8 cellular contexts compared by ENCODE assay signal in the genomic region with DNA sequence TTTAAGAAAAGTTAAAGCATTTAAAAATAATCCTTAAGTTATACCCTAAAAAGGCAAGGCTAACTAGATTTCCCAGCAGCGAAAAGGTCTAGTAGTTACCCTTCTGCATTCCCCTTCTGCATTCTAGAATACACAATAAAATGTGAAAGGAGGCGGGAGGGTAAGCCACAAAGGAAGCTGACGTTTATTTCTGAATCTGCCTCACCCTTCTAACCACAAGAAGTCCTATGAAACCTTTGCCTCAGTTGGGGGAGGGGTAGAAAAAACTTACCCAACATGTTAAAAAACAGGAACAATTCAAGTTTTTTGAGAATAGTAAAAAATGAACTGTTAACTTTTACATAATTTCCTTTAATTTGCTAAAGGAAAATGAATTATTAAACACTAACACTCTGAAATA. TPM values are rescaled to one million over a fixed set of nuclear protein-coding genes. Genes with fewer than 3 reads are reported as not detected.
DNase-seq lines count a peak whose midpoint lies in the region; ATAC-seq and TF ChIP-seq lines count a peak whose summit lies in the region.

No MANE protein-coding gene starts in this region.

- peak overlapping the region; percentile 53 to 100 for H3K4me3 Mint-ChIP-seq in effector memory CD8-positive, alpha-beta T cell
- peak overlapping the region; percentile 75 for H3K4me3 Mint-ChIP-seq in natural killer cell

- no peak overlapping the region for H3K27ac ChIP-seq in vagina

- DNase-seq in EL: peak; percentile 90
- peak; percentile 98 for DNase-seq in SKM-1 treated with dmso at 0.1 percent for 144 hours (lab: John Stamatoyannopoulos, UW; ENCODE audit: unreplicated experiment)
- DNase-seq in effector memory CD8-positive, alpha-beta T cell: peak; percentile 55 to 62 (median 56)
- DNase-seq in natural killer cell: no peak
- DNase-seq in NCI-H748 (lab: John Stamatoyannopoulos, UW; ENCODE audit: unreplicated experiment): no peak
- DNase-seq in vagina (ENCODE audit: extremely low spot score in 2 of 2): no peak

- no peaks in the 10 kb centered on the region for H3K4me1 ChIP-seq in vagina

- no peaks in the 10 kb centered on the region for H3K36me3 ChIP-seq in vagina

- intact Hi-C loops in natural killer cell (cut with micrococcal nuclease): loop anchor here (1.0 to 10.0 kb wide), 3 partner anchors 17 to 625 kb away; no protein-coding TSS in a partner anchor
- intact Hi-C loops in vagina (cut with DNase I): no loop called here

- H3K27ac Mint-ChIP-seq in effector memory CD8-positive, alpha-beta T cell: peak overlapping the region; percentile 95 to 100
- peak overlapping the region; percentile 86 to 95 for H3K27ac Mint-ChIP-seq in natural killer cell

- no peaks in the 10 kb centered on the region for H3K27me3 ChIP-seq in vagina

- no peak for TF ChIP-seq CTCF in natural killer cell (IDR thresholded peaks at IDR 0.05)
- no peak for TF ChIP-seq CTCF in vagina (IDR thresholded peaks at IDR 0.05)

- no peaks in the 10 kb centered on the region for H3K9me3 ChIP-seq in vagina

- TF ChIP-seq POLR2A in vagina (IDR thresholded peaks at IDR 0.05): no peak

- no peaks in the 10 kb centered on the region for H3K27me3 Mint-ChIP-seq in effector memory CD8-positive, alpha-beta T cell
- H3K27me3 Mint-ChIP-seq in natural killer cell (ENCODE audit: low read depth in 2 of 2): no peaks in the 10 kb centered on the region

- peaks cover 36 to 66% of the 10 kb centered on the region in 2 donors for H3K4me1 Mint-ChIP-seq in effector memory CD8-positive, alpha-beta T cell (ENCODE audit: low read depth in 2 of 2)
- H3K4me1 Mint-ChIP-seq in natural killer cell: peaks cover 56 to 57% of the 10 kb centered on the region in 2 donors

- H3K9me3 Mint-ChIP-seq in effector memory CD8-positive, alpha-beta T cell: no peaks in the 10 kb centered on the region
- H3K9me3 Mint-ChIP-seq in natural killer cell: no peaks in the 10 kb centered on the region

- H3K36me3 Mint-ChIP-seq in effector memory CD8-positive, alpha-beta T cell (ENCODE audit: insufficient read depth): peaks cover 98% of the 10 kb centered on the region
- peaks cover 8% of the 10 kb centered on the region for H3K36me3 Mint-ChIP-seq in natural killer cell

- H3K4me3 ChIP-seq in vagina: no peak overlapping the region

- ATAC-seq in GM19468 (IDR thresholded peaks at IDR 0.05; ENCODE audit: extremely low read depth, unreplicated experiment): peak; percentile 75
- ATAC-seq in HG03460 (IDR thresholded peaks at IDR 0.05; ENCODE audit: unreplicated experiment): peak; percentile 76
- ATAC-seq in effector memory CD8-positive, alpha-beta T cell (replicated peaks): peak; percentile 76
- ATAC-seq in natural killer cell: peak; percentile 69 to 84 (median 73)

RNA-seq across cellular contexts. Expression of a gene that starts 11.3 kb away (rescaled TPM):
- total RNA-seq in natural killer cell: 100 to 1,000 TPM; 295 to 390 (median 380) TPM
- total RNA-seq in vagina: 24.3 TPM

Comparison
In these comparisons a context has a peak if more than half of its experiments do, and no peak if none do; other contexts are left out.
1. DNase-seq: peak in EL (single experiment), SKM-1 treated with dmso at 0.1 percent for 144 hours (single experiment) and effector memory CD8-positive, alpha-beta T cell (3 of 3); none in natural killer cell (single experiment), NCI-H748 (single experiment) and vagina (0 of 2).
2. RNA of a gene that starts 11.3 kb away (total RNA-seq): 295 to 390 TPM in natural killer cell; 24.3 TPM in vagina (single experiment); every median in the first group is over 10 times any median in the second.
3. Peak in every context shown above with its lines, with median percentiles within 50 percentile points of each other: ATAC-seq.